Comparison of ENCODE assay signal across 14 cellular contexts in the genomic region with DNA sequence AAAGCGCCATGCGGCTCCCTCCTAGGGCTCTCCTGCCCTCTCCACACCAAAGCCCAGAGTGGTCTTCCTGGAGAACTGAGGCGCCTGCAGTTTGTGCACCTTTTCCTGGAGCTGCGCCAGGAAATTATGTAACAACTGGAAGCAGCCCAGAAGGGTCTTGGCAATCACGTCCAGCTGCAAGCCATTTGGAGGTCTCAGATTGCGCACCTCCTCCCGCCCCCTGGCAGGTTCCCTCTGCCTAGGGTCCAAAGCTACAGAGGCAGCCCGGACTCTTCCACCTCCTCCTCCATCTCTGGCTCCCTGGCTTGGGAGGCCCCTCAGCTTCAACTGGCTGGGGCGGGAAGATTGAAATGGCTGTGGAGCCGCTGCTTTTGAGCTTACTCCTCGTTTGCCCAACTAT. TPM values are rescaled to one million over a fixed set of nuclear protein-coding genes. Genes with fewer than 3 reads are reported as not detected.
DNase-seq lines count a peak whose midpoint lies in the region; ATAC-seq and TF ChIP-seq lines count a peak whose summit lies in the region.
"Had no signal": no experiment of that assay in that cellular context is flagged by ENCODE, and none has a peak within 500 bp of the region (broad histone marks: within the 10 kb centered on the region; RNA-seq: fewer than 3 reads in every experiment).

No MANE protein-coding gene starts in this region.

- no peaks in the 10 kb centered on the region for H3K9me3 Mint-ChIP-seq in mesothelial cell of epicardium

- H3K4me3 ChIP-seq in left ventricle myocardium inferior (peak overlapping the region; percentile 82), right atrium auricular region (peak overlapping the region in 1 of 2 donors; percentile 75), upper lobe of right lung (peak overlapping the region; percentile 69), tibial nerve (no peak overlapping the region)

- H3K27me3 Mint-ChIP-seq in mesothelial cell of epicardium (ENCODE audit: low read depth), result peaks cover 23% of the 10 kb centered on the region

- TF ChIP-seq CTCF in left ventricle myocardium inferior (IDR thresholded peaks at IDR 0.05; ENCODE audit: borderline replicate concordance) (no peak), right atrium auricular region (IDR thresholded peaks at IDR 0.05) (no peak), VCaP (conservative IDR thresholded peaks at IDR 0.05) (no peak), mesothelial cell of epicardium (IDR thresholded peaks at IDR 0.05; ENCODE audit: unreplicated experiment) (no peak), upper lobe of right lung (IDR thresholded peaks at IDR 0.05) (no peak), tibial nerve (IDR thresholded peaks at IDR 0.05) (no peak)

- no peak for TF ChIP-seq POLR2A in tibial nerve (IDR thresholded peaks at IDR 0.05)

- TF ChIP-seq EP300 in tibial nerve (IDR thresholded peaks at IDR 0.05), result no peak

- intact Hi-C loops in left ventricle myocardium inferior (cut with micrococcal nuclease) (no loop called here), upper lobe of right lung (cut with DNase I) (no loop called here)

- H3K27ac Mint-ChIP-seq in mesothelial cell of epicardium, result peak overlapping the region; percentile 66
- H3K27ac Mint-ChIP-seq: CD4-positive, CD25-positive, alpha-beta regulatory T cell had no signal

- peak overlapping the region; percentile 62 for H3K4me3 Mint-ChIP-seq in mesothelial cell of epicardium
- H3K4me3 Mint-ChIP-seq: CD4-positive, CD25-positive, alpha-beta regulatory T cell had no signal

- DNase-seq in left ventricle myocardium inferior, result no peak
- no peak for DNase-seq in right atrium auricular region (ENCODE audit: low spot score)
- DNase-seq in mesothelial cell of epicardium (ENCODE audit: low spot score in 2 of 2, unreplicated experiment in 2 of 2), result no peak
- DNase-seq in upper lobe of right lung, result no peak
- DNase-seq in tibial nerve (ENCODE audit: low spot score in 2 of 2), result no peak
- no peak for DNase-seq in H4 (ENCODE audit: low spot score)
- DNase-seq: activated CD4-positive, alpha-beta T cell treated with anti-CD3 and anti-CD28 coated beads for 1 hour; effector CD8-positive, alpha-beta T cell; foreskin melanocyte; stimulated activated naive CD4-positive, alpha-beta T cell treated with Interleukin-2 at 50 U/mL for 16 hours had no signal

- H3K4me1 ChIP-seq in left ventricle myocardium inferior (peaks cover 28% of the 10 kb centered on the region), right atrium auricular region (peaks cover 0 to 30% of the 10 kb centered on the region in 2 donors), upper lobe of right lung (peaks cover 11% of the 10 kb centered on the region), tibial nerve (peaks cover 0 to 27% (median 9%) of the 10 kb centered on the region in 4 donors)

- ATAC-seq in upper lobe of right lung (no peak), GM19324 (IDR thresholded peaks at IDR 0.05; ENCODE audit: low FRiP score, unreplicated experiment) (no peak)

- WGBS in tibial nerve, 2 donors, result 29 to 49% methylated on average over 9 of the region's 11 CpGs

- H3K4me1 Mint-ChIP-seq in mesothelial cell of epicardium, result peaks cover 63% of the 10 kb centered on the region

- H3K27ac ChIP-seq in left ventricle myocardium inferior (replicated peaks), result no peak overlapping the region
- H3K27ac ChIP-seq in right atrium auricular region, result no peak overlapping the region
- H3K27ac ChIP-seq in VCaP, result peak overlapping the region; percentile 92
- H3K27ac ChIP-seq in upper lobe of right lung, result peak overlapping the region; percentile 90
- no peak overlapping the region for H3K27ac ChIP-seq in tibial nerve

- H3K36me3 Mint-ChIP-seq in mesothelial cell of epicardium, result no peaks in the 10 kb centered on the region
- H3K36me3 Mint-ChIP-seq: CD4-positive, CD25-positive, alpha-beta regulatory T cell had no signal

- H3K9me3 ChIP-seq in left ventricle myocardium inferior (replicated peaks) (peaks cover under 1% of the 10 kb centered on the region), right atrium auricular region (no peaks in the 10 kb centered on the region), upper lobe of right lung (no peaks in the 10 kb centered on the region), tibial nerve (no peaks in the 10 kb centered on the region)

- H3K27me3 ChIP-seq in left ventricle myocardium inferior (ENCODE audit: low read depth) (peaks cover 62% of the 10 kb centered on the region), right atrium auricular region (no peaks in the 10 kb centered on the region), upper lobe of right lung (peaks cover 22% of the 10 kb centered on the region), tibial nerve (peaks cover 0 to 17% of the 10 kb centered on the region in 2 donors)

- H3K36me3 ChIP-seq in left ventricle myocardium inferior (no peaks in the 10 kb centered on the region), right atrium auricular region (no peaks in the 10 kb centered on the region), upper lobe of right lung (no peaks in the 10 kb centered on the region), tibial nerve (no peaks in the 10 kb centered on the region)

RNA-seq across cellular contexts. Expression of gene SFTPD, which starts 34.0 kb away (rescaled TPM):
- total RNA-seq in left ventricle myocardium inferior, result 0.49 TPM
- 1 to 10 TPM in 1 of 2 donors, under 1 TPM in 1; 0.74 to 2.1 TPM for total RNA-seq in right atrium auricular region
- total RNA-seq in mesothelial cell of epicardium, result 1.7 to 2.7 TPM (median 2.2 TPM) in 3 replicates
- total RNA-seq in upper lobe of right lung, result 780 TPM
- total RNA-seq in tibial nerve, result 1 to 10 TPM in 2 of 4 donors, not detected in 2; 1.5 to 2.5 TPM
- not detected in 2 replicates for total RNA-seq in H4 (2014; rRNA removed; shearing (Covaris generic))
- total RNA-seq: CD4-positive, CD25-positive, alpha-beta regulatory T cell; LHCN-M2 had no signal

Comparison
In these comparisons a context has a peak if more than half of its experiments do, and no peak if none do; other contexts are left out.
1. H3K27ac ChIP-seq: peak in VCaP (single experiment) and upper lobe of right lung (single experiment); none in left ventricle myocardium inferior (single experiment), right atrium auricular region (0 of 2) and tibial nerve (0 of 4).
2. H3K4me3 ChIP-seq: peak in left ventricle myocardium inferior (single experiment) and upper lobe of right lung (single experiment); none in tibial nerve (0 of 4).
3. RNA of gene SFTPD, which starts 34.0 kb away (total RNA-seq): 780 TPM in upper lobe of right lung (single experiment); 1.7 to 2.7 TPM in mesothelial cell of epicardium, 0.74 to 2.1 TPM in right atrium auricular region, 1.5 to 2.5 TPM in tibial nerve, 0.49 TPM in left ventricle myocardium inferior (single experiment) and not detected in H4; every median in the first group is over 100 times any median in the second.